In the genomic region with DNA sequence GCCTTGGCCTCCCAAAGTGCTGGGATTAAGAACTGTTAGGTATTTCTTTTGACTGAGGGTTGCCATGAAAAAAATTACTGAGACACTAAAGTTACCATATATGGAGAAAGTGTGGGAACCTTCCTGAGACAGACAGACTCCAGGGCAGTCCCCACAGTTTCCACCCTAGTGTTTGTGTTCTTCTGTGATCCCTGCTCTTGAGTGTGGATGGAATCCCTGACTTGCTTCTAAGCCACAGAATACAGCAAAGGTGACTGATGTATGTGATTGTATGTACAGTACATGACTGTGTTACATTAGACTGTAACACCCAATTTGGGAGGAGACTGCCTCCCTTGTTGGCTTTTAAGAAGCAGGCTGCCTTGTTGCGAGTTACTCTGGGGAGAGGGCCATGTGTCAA, we compare ENCODE assay signal across 18 cellular contexts. TPM values are rescaled to one million over a fixed set of nuclear protein-coding genes. Genes with fewer than 3 reads are reported as not detected.
DNase-seq lines count a peak whose midpoint lies in the region; ATAC-seq and TF ChIP-seq lines count a peak whose summit lies in the region.
"Had no signal": no experiment of that assay in that cellular context is flagged by ENCODE, and none has a peak within 500 bp of the region (broad histone marks: within the 10 kb centered on the region; RNA-seq: fewer than 3 reads in every experiment).

No MANE protein-coding gene starts in this region.

- H3K36me3 ChIP-seq in PC-3 (ENCODE audit: low read depth, low read length): no peaks in the 10 kb centered on the region
- no peaks in the 10 kb centered on the region for H3K36me3 ChIP-seq in transverse colon
- H3K36me3 ChIP-seq: adrenal gland, Peyer's patch, thoracic aorta had no signal

- no peak overlapping the region for H3K4me3 ChIP-seq in PC-3 (ENCODE audit: low read length)
- no peak overlapping the region for H3K4me3 ChIP-seq in transverse colon
- H3K4me3 ChIP-seq: adrenal gland, Peyer's patch, thoracic aorta had no signal

- H3K27ac ChIP-seq in PC-3 (ENCODE audit: low read length) (peak overlapping the region; percentile 96), transverse colon (no peak overlapping the region)
- H3K27ac ChIP-seq: adrenal gland, thoracic aorta had no signal

- no peaks in the 10 kb centered on the region for H3K9me3 ChIP-seq in PC-3 (ENCODE audit: low read length)
- no peaks in the 10 kb centered on the region for H3K9me3 ChIP-seq in transverse colon
- H3K9me3 ChIP-seq: adrenal gland, Peyer's patch, thoracic aorta had no signal

- TF ChIP-seq EP300 in transverse colon (IDR thresholded peaks at IDR 0.05; ENCODE audit: low read depth): no peak

- H3K27me3 Mint-ChIP-seq in activated naive CD8-positive, alpha-beta T cell treated with anti-CD3 and anti-CD28 coated beads, Interleukin-2, amount 50 U/mL, for 24 hours: no peaks in the 10 kb centered on the region

- no peaks in the 10 kb centered on the region for H4K20me1 ChIP-seq in PC-3 (ENCODE audit: low read length)

- no peak for ATAC-seq in PC-3
- peak; percentile 25 for ATAC-seq in activated naive CD8-positive, alpha-beta T cell treated with anti-CD3 and anti-CD28 coated beads, Interleukin-2, amount 50 U/mL, for 24 hours
- no peak for ATAC-seq in HG03159 (IDR thresholded peaks at IDR 0.05; ENCODE audit: unreplicated experiment)
- ATAC-seq: SK-N-SH treated with all-trans-retinoic acid at 6 μM for 48 hours had no signal

- H3K79me2 ChIP-seq in PC-3 (ENCODE audit: low read length): no peaks in the 10 kb centered on the region

- H3K36me3 Mint-ChIP-seq in activated naive CD8-positive, alpha-beta T cell treated with anti-CD3 and anti-CD28 coated beads, Interleukin-2, amount 50 U/mL, for 24 hours (ENCODE audit: low read depth): peaks cover 6% of the 10 kb centered on the region

- intact Hi-C loops in PC-3 (cut with micrococcal nuclease) (no loop called here), transverse colon (cut with DNase I; ENCODE audit: low total_unique reads) (no loop called here)

- no TSS peak for BruUV-seq in PC-3 (replicated peaks; lab: Mats Ljungman, UMichigan)

- POLR2A ChIA-PET in PC-3 (lab: Charles Lee; ENCODE audit: unreplicated experiment): no interaction called here

- H3K4me2 ChIP-seq in PC-3 (ENCODE audit: low read length): no peak overlapping the region

- in situ Hi-C loops in transverse colon (cut with MboI; ENCODE audit: low pct_ligation_motif_present in 1 of 4, low pct_unique_long_range_greater_than_20kb in 1 of 4, low sequenced_read_pairs in 3 of 4): no loop called here

- no peak for TF ChIP-seq POLR2A in transverse colon (IDR thresholded peaks at IDR 0.05)

- peak overlapping the region; percentile 80 for H3K27ac Mint-ChIP-seq in activated naive CD8-positive, alpha-beta T cell treated with anti-CD3 and anti-CD28 coated beads, Interleukin-2, amount 50 U/mL, for 24 hours
- H3K27ac Mint-ChIP-seq: H9 had no signal

- no peak for TF ChIP-seq CTCF in PC-3 (conservative IDR thresholded peaks at IDR 0.05; ENCODE audit: low read depth, low read length)
- TF ChIP-seq CTCF in transverse colon (IDR thresholded peaks at IDR 0.05): no peak

- CTCF ChIA-PET in PC-3 (lab: Charles Lee): no interaction called here

- peak overlapping the region; percentile 16; the same call in 1 of the 2 replicates for H2AFZ ChIP-seq in PC-3 (ENCODE audit: low read length)

- H3K27me3 ChIP-seq in PC-3 (ENCODE audit: low read length) (no peaks in the 10 kb centered on the region), transverse colon (no peaks in the 10 kb centered on the region)
- H3K27me3 ChIP-seq: adrenal gland, Peyer's patch had no signal

- H3F3A ChIP-seq in PC-3 (ENCODE audit: low read length, unreplicated experiment): peaks cover 18% of the 10 kb centered on the region

- H3K9me3 Mint-ChIP-seq in activated naive CD8-positive, alpha-beta T cell treated with anti-CD3 and anti-CD28 coated beads, Interleukin-2, amount 50 U/mL, for 24 hours: peaks cover 20% of the 10 kb centered on the region
- H3K9me3 Mint-ChIP-seq: H9 had no signal

- peaks cover 49% of the 10 kb centered on the region for H3K4me1 ChIP-seq in PC-3 (ENCODE audit: insufficient read depth, low read length)
- H3K4me1 ChIP-seq in transverse colon: peaks cover 0 to 4% (median 0%) of the 10 kb centered on the region in 4 donors
- H3K4me1 ChIP-seq: adrenal gland had no signal

- DNase-seq in stimulated activated CD4-positive, alpha-beta T cell treated with anti-CD3 and anti-CD28 coated beads, Interleukin-4, amount 100 ng/mL, for 24 hours: peak; percentile 22
- DNase-seq in stimulated activated CD4-positive, alpha-beta T cell treated with anti-CD3 and anti-CD28 coated beads, Interleukin-12 subunit alpha, Interleukin-12 subunit beta, amount 100 ng/mL, for 4 hours: no peak
- DNase-seq in PC-3: no peak
- DNase-seq in activated naive CD8-positive, alpha-beta T cell treated with anti-CD3 and anti-CD28 coated beads, Interleukin-2, amount 50 U/mL, for 24 hours: no peak
- DNase-seq in NCI-H1048 (lab: John Stamatoyannopoulos, UW): no peak
- DNase-seq in transverse colon: no peak
- DNase-seq in SHP77 treated with DMSO at 0.1 percent for 48 hours (lab: John Stamatoyannopoulos, UW): no peak
- DNase-seq: adrenal gland, AML-193, H9, mesendoderm, NCI-H2081 treated with DMSO at 0.1 percent for 48 hours, NCI-H526, Peyer's patch had no signal

- peaks cover 95% of the 10 kb centered on the region for H3K4me1 Mint-ChIP-seq in activated naive CD8-positive, alpha-beta T cell treated with anti-CD3 and anti-CD28 coated beads, Interleukin-2, amount 50 U/mL, for 24 hours
- H3K4me1 Mint-ChIP-seq: H9 had no signal

- H3K9me2 ChIP-seq in PC-3 (replicated peaks; ENCODE audit: low read length): no peaks in the 10 kb centered on the region

- H3K9ac ChIP-seq in PC-3 (ENCODE audit: low read length): no peak overlapping the region

- WGBS in transverse colon (ENCODE audit: low coverage in 1 of 2), 2 donors: 91% methylated on average over 1 of the region's 1 CpG; no CpG with 5 or more reads in 1 of the 2 donors

- H3K4me3 Mint-ChIP-seq in activated naive CD8-positive, alpha-beta T cell treated with anti-CD3 and anti-CD28 coated beads, Interleukin-2, amount 50 U/mL, for 24 hours: no peak overlapping the region
- H3K4me3 Mint-ChIP-seq: H9, neural crest cell had no signal

RNA-seq across cellular contexts. Expression of gene ADAM19, which starts 24.7 kb away (rescaled TPM):
- 115 and 130 TPM in 2 replicates for total RNA-seq in PC-3 (2014; rRNA removed)
- total RNA-seq in transverse colon: 10 to 100 TPM in 3 of 4 donors, 1 to 10 TPM in 1; 4.0 to 28.1 (median 15.1) TPM

RNA-seq across cellular contexts. Expression of gene SOX30, which starts 52.0 kb away (rescaled TPM):
- total RNA-seq in PC-3 (2014; rRNA removed): 0.51 TPM in 1 of 2 replicates, not detected in the other
- under 1 TPM in 2 of 4 donors, not detected in 2; 0.16 to 0.75 TPM for total RNA-seq in transverse colon
- total RNA-seq: H9, neural crest cell, thoracic aorta had no signal
